8 cellular contexts compared by ENCODE assay signal in the genomic region with DNA sequence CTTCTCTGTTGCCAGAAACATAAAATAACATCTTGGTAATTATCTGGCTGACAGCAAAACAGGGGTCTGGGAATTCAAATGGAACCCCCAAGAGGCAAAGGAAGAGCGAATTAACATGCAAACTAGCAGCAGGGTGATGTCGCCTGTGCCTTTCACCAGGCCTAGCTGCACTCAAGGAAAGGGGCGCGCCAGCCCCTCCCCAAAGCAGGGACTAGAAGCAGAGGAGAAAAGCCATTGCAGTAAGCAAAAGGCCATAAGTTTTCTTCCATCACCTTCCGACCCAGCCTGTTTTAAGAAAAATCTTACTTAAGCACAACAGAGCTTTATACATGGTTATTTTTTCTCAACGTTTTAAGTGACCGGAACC. TPM values are rescaled to one million over a fixed set of nuclear protein-coding genes. Genes with fewer than 3 reads are reported as not detected.
DNase-seq lines count a peak whose midpoint lies in the region; ATAC-seq, FAIRE-seq and TF ChIP-seq lines count a peak whose summit lies in the region.

No MANE protein-coding gene starts in this region.

- H3K27me3 Mint-ChIP-seq in activated naive CD8-positive, alpha-beta T cell treated with anti-CD3 and anti-CD28 coated beads, Interleukin-2, amount 10 ng/mL, durations not matched to agents 7 days and 5 days = no peaks in the 10 kb centered on the region

- H3K4me1 ChIP-seq in kidney (ENCODE audit: control insufficient read depth in 1 of 2, insufficient read depth in 1 of 2, low read depth in 1 of 2, low read length in 2 of 2) = no peaks in the 10 kb centered on the region
- peaks cover 0 to 12% (median 12%) of the 10 kb centered on the region in 4 donors for H3K4me1 ChIP-seq in tibial artery

- H3K27ac Mint-ChIP-seq in activated naive CD8-positive, alpha-beta T cell treated with anti-CD3 and anti-CD28 coated beads, Interleukin-2, amount 10 ng/mL, durations not matched to agents 7 days and 5 days = peak overlapping the region; percentile 99

- POLR2A ChIA-PET in activated naive CD8-positive, alpha-beta T cell treated with anti-CD3 and anti-CD28 coated beads, Interleukin-2, amount 10 ng/mL, durations not matched to agents 7 days and 5 days (lab: Charles Lee) = interaction anchor here (0.7 to 1.9 kb wide), 6 partner anchors 48 to 480 kb away, joined by 3 to 13 read pairs (median 9); partner anchors contain the start of genes ANKRD31, CERT1, HMGCR and POLK

- ATAC-seq in GM19025 (IDR thresholded peaks at IDR 0.05; ENCODE audit: low read depth, unreplicated experiment) (peak; percentile 19), HG03159 (IDR thresholded peaks at IDR 0.05; ENCODE audit: unreplicated experiment) (peak; percentile 2)
- ATAC-seq in activated naive CD8-positive, alpha-beta T cell treated with anti-CD3 and anti-CD28 coated beads, Interleukin-2, amount 10 ng/mL, durations not matched to agents 7 days and 5 days (ENCODE audit: low read depth) = peak; percentile 0

- H3K9ac ChIP-seq in kidney (ENCODE audit: low read length in 2 of 2) = peak overlapping the region; percentile 69 to 78

- intact Hi-C loops in kidney (cut with DNase I) = no loop called here
- intact Hi-C loops in tibial artery (cut with DNase I; ENCODE audit: low total_unique reads) = loop anchor here (2.0 kb wide), 1 partner anchor 204 kb away; no protein-coding TSS in a partner anchor

- H3K4me3 Mint-ChIP-seq in activated naive CD8-positive, alpha-beta T cell treated with anti-CD3 and anti-CD28 coated beads, Interleukin-2, amount 10 ng/mL, durations not matched to agents 7 days and 5 days = peak overlapping the region; percentile 100

- no peaks in the 10 kb centered on the region for H3K27me3 ChIP-seq in tibial artery

- H3K9me3 Mint-ChIP-seq in activated naive CD8-positive, alpha-beta T cell treated with anti-CD3 and anti-CD28 coated beads, Interleukin-2, amount 10 ng/mL, durations not matched to agents 7 days and 5 days = no peaks in the 10 kb centered on the region

- H3K36me3 Mint-ChIP-seq in activated naive CD8-positive, alpha-beta T cell treated with anti-CD3 and anti-CD28 coated beads, Interleukin-2, amount 10 ng/mL, durations not matched to agents 7 days and 5 days = peaks cover 23% of the 10 kb centered on the region

- TF ChIP-seq CTCF in kidney (IDR thresholded peaks at IDR 0.05; ENCODE audit: borderline replicate concordance, extremely low read depth, insufficient read depth) (no peak), tibial artery (IDR thresholded peaks at IDR 0.05) (no peak)

- H3K4me1 Mint-ChIP-seq in activated naive CD8-positive, alpha-beta T cell treated with anti-CD3 and anti-CD28 coated beads, Interleukin-2, amount 10 ng/mL, durations not matched to agents 7 days and 5 days = peaks cover 25% of the 10 kb centered on the region

- H3K27ac ChIP-seq in kidney (ENCODE audit: low read depth in 2 of 2, low read length in 2 of 2) = peak overlapping the region in 1 of 2 donors; percentile 56
- peak overlapping the region; percentile 79 to 83 for H3K27ac ChIP-seq in tibial artery

- DNase-seq in AG08395 (ENCODE audit: low spot score) (peak; percentile 2), kidney (no peak), tibial artery (no peak), hippocampal formation (lab: John Stamatoyannopoulos, UW) (no peak), MV-4-11 (lab: John Stamatoyannopoulos, UW) (no peak)
- peak; percentile 36 for DNase-seq in activated naive CD8-positive, alpha-beta T cell treated with anti-CD3 and anti-CD28 coated beads, Interleukin-2, amount 10 ng/mL, durations not matched to agents 7 days and 5 days

- peak overlapping the region; percentile 88 to 92 for H3K4me3 ChIP-seq in kidney (ENCODE audit: low read length in 2 of 2)
- H3K4me3 ChIP-seq in tibial artery = peak overlapping the region; percentile 73 to 75

- no peak for FAIRE-seq in kidney (lab: Jason Lieb, UNC)

- H3K9me3 ChIP-seq in kidney (ENCODE audit: control insufficient read depth in 1 of 2, low read length in 2 of 2) = no peaks in the 10 kb centered on the region
- H3K9me3 ChIP-seq in tibial artery = no peaks in the 10 kb centered on the region

- H3K36me3 ChIP-seq in kidney (ENCODE audit: control insufficient read depth in 1 of 2, insufficient read depth in 2 of 2, low read length in 2 of 2) = no peaks in the 10 kb centered on the region
- peaks cover 0 to 4% (median 3%) of the 10 kb centered on the region in 3 donors for H3K36me3 ChIP-seq in tibial artery

RNA-seq across cellular contexts. Expression of gene POC5, which starts 0.5 kb away (rescaled TPM):
- 10 to 100 TPM; 16.8 to 23.0 TPM for total RNA-seq in activated naive CD8-positive, alpha-beta T cell treated with anti-CD3 and anti-CD28 coated beads, Interleukin-2, amount 10 ng/mL, durations not matched to agents 7 days and 5 days
- total RNA-seq in kidney = 12.1 TPM
- 6.1 TPM for polyA plus RNA-seq in kidney (ENCODE audit: insufficient read depth, low read depth, low replicate concordance)

Comparison
In these comparisons a context has a peak if more than half of its experiments do, and no peak if none do; other contexts are left out.
1. DNase-seq: peak in AG08395 (single experiment) and activated naive CD8-positive, alpha-beta T cell treated with anti-CD3 and anti-CD28 coated beads, Interleukin-2, amount 10 ng/mL, durations not matched to agents 7 days and 5 days (single experiment); none in kidney (single experiment), tibial artery (0 of 2), hippocampal formation (0 of 2) and MV-4-11 (single experiment).
2. Peak in every context shown above with its lines, with median percentiles within 50 percentile points of each other: ATAC-seq.